Comparison of ENCODE assay signal across 1 cellular context in the genomic region with DNA sequence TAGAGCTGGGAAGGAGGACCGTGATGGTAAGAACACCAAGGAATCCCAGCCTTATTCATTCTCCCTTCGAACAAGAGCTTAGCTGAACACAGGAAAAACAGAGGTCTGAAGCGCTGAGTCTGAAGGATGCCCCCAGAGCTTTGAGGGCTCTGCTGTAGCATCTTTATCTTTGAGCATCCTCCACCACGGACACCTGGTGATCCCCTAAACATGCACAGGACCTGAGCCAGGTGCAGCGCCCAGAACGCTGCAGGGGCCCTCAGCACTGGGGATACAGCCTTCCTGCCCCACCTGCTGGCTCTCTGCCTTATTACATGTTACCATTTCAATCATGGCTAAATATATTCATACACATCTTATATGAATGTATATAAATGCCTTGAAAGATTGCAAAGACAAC.
TF ChIP-seq lines count a peak whose summit lies in the region.

No MANE protein-coding gene starts in this region.

TF ChIP-seq in GM23338, 12 proteins besides CTCF, POLR2A, EP300 and RAD21 (continued from another document):
- TF ChIP-seq, protein P1, sequence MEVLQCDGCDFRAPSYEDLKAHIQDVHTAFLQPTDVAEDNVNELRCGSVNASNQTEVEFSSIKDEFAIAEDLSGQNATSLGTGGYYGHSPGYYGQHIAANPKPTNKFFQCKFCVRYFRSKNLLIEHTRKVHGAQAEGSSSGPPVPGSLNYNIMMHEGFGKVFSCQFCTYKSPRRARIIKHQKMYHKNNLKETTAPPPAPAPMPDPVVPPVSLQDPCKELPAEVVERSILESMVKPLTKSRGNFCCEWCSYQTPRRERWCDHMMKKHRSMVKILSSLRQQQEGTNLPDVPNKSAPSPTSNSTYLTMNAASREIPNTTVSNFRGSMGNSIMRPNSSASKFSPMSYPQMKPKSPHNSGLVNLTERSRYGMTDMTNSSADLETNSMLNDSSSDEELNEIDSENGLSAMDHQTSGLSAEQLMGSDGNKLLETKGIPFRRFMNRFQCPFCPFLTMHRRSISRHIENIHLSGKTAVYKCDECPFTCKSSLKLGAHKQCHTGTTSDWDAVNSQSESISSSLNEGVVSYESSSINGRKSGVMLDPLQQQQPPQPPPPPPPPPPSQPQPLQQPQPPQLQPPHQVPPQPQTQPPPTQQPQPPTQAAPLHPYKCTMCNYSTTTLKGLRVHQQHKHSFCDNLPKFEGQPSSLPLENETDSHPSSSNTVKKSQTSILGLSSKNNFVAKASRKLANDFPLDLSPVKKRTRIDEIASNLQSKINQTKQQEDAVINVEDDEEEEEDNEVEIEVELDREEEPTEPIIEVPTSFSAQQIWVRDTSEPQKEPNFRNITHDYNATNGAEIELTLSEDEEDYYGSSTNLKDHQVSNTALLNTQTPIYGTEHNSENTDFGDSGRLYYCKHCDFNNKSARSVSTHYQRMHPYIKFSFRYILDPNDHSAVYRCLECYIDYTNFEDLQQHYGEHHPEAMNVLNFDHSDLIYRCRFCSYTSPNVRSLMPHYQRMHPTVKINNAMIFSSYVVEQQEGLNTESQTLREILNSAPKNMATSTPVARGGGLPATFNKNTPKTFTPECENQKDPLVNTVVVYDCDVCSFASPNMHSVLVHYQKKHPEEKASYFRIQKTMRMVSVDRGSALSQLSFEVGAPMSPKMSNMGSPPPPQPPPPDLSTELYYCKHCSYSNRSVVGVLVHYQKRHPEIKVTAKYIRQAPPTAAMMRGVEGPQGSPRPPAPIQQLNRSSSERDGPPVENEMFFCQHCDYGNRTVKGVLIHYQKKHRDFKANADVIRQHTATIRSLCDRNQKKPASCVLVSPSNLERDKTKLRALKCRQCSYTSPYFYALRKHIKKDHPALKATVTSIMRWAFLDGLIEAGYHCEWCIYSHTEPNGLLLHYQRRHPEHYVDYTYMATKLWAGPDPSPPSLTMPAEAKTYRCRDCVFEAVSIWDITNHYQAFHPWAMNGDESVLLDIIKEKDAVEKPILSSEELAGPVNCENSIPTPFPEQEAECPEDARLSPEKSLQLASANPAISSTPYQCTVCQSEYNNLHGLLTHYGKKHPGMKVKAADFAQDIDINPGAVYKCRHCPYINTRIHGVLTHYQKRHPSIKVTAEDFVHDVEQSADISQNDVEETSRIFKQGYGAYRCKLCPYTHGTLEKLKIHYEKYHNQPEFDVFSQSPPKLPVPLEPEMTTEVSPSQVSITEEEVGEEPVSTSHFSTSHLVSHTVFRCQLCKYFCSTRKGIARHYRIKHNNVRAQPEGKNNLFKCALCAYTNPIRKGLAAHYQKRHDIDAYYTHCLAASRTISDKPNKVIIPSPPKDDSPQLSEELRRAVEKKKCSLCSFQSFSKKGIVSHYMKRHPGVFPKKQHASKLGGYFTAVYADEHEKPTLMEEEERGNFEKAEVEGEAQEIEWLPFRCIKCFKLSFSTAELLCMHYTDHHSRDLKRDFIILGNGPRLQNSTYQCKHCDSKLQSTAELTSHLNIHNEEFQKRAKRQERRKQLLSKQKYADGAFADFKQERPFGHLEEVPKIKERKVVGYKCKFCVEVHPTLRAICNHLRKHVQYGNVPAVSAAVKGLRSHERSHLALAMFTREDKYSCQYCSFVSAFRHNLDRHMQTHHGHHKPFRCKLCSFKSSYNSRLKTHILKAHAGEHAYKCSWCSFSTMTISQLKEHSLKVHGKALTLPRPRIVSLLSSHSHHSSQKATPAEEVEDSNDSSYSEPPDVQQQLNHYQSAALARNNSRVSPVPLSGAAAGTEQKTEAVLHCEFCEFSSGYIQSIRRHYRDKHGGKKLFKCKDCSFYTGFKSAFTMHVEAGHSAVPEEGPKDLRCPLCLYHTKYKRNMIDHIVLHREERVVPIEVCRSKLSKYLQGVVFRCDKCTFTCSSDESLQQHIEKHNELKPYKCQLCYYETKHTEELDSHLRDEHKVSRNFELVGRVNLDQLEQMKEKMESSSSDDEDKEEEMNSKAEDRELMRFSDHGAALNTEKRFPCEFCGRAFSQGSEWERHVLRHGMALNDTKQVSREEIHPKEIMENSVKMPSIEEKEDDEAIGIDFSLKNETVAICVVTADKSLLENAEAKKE (CRISPR knock-in tag; IDR thresholded peaks at IDR 0.05): no peak
- TF ChIP-seq, protein P2, sequence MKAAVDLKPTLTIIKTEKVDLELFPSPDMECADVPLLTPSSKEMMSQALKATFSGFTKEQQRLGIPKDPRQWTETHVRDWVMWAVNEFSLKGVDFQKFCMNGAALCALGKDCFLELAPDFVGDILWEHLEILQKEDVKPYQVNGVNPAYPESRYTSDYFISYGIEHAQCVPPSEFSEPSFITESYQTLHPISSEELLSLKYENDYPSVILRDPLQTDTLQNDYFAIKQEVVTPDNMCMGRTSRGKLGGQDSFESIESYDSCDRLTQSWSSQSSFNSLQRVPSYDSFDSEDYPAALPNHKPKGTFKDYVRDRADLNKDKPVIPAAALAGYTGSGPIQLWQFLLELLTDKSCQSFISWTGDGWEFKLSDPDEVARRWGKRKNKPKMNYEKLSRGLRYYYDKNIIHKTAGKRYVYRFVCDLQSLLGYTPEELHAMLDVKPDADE (IDR thresholded peaks at IDR 0.05): no peak
- TF ChIP-seq, protein P3, sequence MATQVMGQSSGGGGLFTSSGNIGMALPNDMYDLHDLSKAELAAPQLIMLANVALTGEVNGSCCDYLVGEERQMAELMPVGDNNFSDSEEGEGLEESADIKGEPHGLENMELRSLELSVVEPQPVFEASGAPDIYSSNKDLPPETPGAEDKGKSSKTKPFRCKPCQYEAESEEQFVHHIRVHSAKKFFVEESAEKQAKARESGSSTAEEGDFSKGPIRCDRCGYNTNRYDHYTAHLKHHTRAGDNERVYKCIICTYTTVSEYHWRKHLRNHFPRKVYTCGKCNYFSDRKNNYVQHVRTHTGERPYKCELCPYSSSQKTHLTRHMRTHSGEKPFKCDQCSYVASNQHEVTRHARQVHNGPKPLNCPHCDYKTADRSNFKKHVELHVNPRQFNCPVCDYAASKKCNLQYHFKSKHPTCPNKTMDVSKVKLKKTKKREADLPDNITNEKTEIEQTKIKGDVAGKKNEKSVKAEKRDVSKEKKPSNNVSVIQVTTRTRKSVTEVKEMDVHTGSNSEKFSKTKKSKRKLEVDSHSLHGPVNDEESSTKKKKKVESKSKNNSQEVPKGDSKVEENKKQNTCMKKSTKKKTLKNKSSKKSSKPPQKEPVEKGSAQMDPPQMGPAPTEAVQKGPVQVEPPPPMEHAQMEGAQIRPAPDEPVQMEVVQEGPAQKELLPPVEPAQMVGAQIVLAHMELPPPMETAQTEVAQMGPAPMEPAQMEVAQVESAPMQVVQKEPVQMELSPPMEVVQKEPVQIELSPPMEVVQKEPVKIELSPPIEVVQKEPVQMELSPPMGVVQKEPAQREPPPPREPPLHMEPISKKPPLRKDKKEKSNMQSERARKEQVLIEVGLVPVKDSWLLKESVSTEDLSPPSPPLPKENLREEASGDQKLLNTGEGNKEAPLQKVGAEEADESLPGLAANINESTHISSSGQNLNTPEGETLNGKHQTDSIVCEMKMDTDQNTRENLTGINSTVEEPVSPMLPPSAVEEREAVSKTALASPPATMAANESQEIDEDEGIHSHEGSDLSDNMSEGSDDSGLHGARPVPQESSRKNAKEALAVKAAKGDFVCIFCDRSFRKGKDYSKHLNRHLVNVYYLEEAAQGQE (IDR thresholded peaks at IDR 0.05; ENCODE audit: unreplicated experiment): no peak
- TF ChIP-seq ZNF331 (CRISPR knock-in tag; IDR thresholded peaks at IDR 0.05; ENCODE audit: low read depth) (no peak), POLR2AphosphoS5 (IDR thresholded peaks at IDR 0.05; ENCODE audit: low read depth) (no peak)
